Comparison of ENCODE assay signal across 27 cellular contexts in the genomic region with DNA sequence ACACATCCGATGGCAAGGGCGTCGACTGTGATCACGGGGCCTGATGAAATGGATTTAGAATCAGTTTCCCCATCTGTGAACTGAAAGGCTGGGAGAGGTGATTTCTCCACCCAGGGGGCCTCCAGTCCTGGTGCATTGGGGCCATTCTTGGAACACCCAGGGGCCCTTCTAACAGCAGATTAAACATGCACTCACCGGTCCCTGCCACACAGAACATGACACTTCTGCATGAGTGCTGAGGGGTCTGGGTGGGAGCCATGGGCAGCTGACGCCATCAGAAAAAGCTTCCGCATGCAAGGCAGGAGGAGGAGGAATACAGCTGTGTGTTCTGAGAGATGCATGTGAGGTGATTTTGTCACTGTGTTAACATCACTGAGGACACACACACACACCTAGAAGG.
"Had no signal": no experiment of that assay in that cellular context is flagged by ENCODE, and none has a peak within 500 bp of the region (broad histone marks: within the 10 kb centered on the region; RNA-seq: fewer than 3 reads in every experiment).

No MANE protein-coding gene starts in this region.

- H3K4me1 ChIP-seq: ascending aorta had no signal

- H3K36me3 ChIP-seq: ascending aorta, Peyer's patch had no signal

- H3K9ac ChIP-seq: KMS-11 had no signal

- ATAC-seq: activated CD8-positive, alpha-beta T cell treated with anti-CD3 and anti-CD28 coated beads, Interleukin-2, amount 10 ng/mL, durations not matched to agents 7 days and 5 days; activated naive CD4-positive, alpha-beta T cell treated with anti-CD3 and anti-CD28 coated beads, Interleukin-2, amount 50 U/mL, for 72 hours; activated naive CD8-positive, alpha-beta T cell treated with anti-CD3 and anti-CD28 coated beads, Interleukin-2, amount 50 U/mL, for 24 hours; body of pancreas; WTC11 had no signal

- H3K27ac Mint-ChIP-seq: activated CD8-positive, alpha-beta T cell treated with anti-CD3 and anti-CD28 coated beads, Interleukin-2, amount 10 ng/mL, durations not matched to agents 7 days and 5 days; activated naive CD4-positive, alpha-beta T cell treated with anti-CD3 and anti-CD28 coated beads, Interleukin-2, amount 50 U/mL, for 72 hours; activated naive CD8-positive, alpha-beta T cell treated with anti-CD3 and anti-CD28 coated beads, Interleukin-2, amount 50 U/mL, for 24 hours; T-helper 1 cell treated with Interleukin-12 subunit alpha and Interleukin-12 subunit beta and Interleukin-4 antibody, amounts not matched to agents 30 μg/mL and 1 μg/mL, for 36 hours; WTC11 had no signal

- H3K9me3 Mint-ChIP-seq: activated naive CD4-positive, alpha-beta T cell treated with anti-CD3 and anti-CD28 coated beads, Interleukin-2, amount 50 U/mL, for 72 hours; activated naive CD8-positive, alpha-beta T cell treated with anti-CD3 and anti-CD28 coated beads, Interleukin-2, amount 50 U/mL, for 24 hours; T-helper 1 cell treated with Interleukin-12 subunit alpha and Interleukin-12 subunit beta and Interleukin-4 antibody, amounts not matched to agents 30 μg/mL and 1 μg/mL, for 36 hours had no signal

- H3K27me3 ChIP-seq: ascending aorta, body of pancreas, Peyer's patch had no signal

- H3K9me3 ChIP-seq: ascending aorta, body of pancreas, Peyer's patch had no signal

- H3K27ac ChIP-seq: ascending aorta, KMS-11, Peyer's patch had no signal

- H3K4me3 ChIP-seq: ascending aorta, body of pancreas, Peyer's patch had no signal

- H3K4me2 ChIP-seq: KMS-11 had no signal

- H3K4me1 Mint-ChIP-seq: activated naive CD8-positive, alpha-beta T cell treated with anti-CD3 and anti-CD28 coated beads, Interleukin-2, amount 50 U/mL, for 24 hours had no signal

- DNase-seq: activated CD4-positive, alpha-beta T cell treated with anti-CD3 and anti-CD28 coated beads for 48 hours; activated CD4-positive, alpha-beta T cell treated with anti-CD3 and anti-CD28 coated beads, Interleukin-2, amount 50 U/mL, for 4 hours; activated CD4-positive, CD25-positive, alpha-beta regulatory T cell treated with anti-CD3 and anti-CD28 coated beads, Interleukin-2, amount 50 U/mL, for 72 hours; activated CD8-positive, alpha-beta memory T cell treated with anti-CD3 and anti-CD28 coated beads, Interleukin-2, amount 50 U/mL, for 48 hours; activated CD8-positive, alpha-beta T cell treated with anti-CD3 and anti-CD28 coated beads, Interleukin-2, amount 10 ng/mL, durations not matched to agents 7 days and 5 days; activated naive CD8-positive, alpha-beta T cell treated with anti-CD3 and anti-CD28 coated beads, Interleukin-2, amount 50 U/mL, for 24 hours; activated T-cell treated with anti-CD3 and anti-CD28 coated beads, Interleukin-2, amount 50 U/mL, for 1 hour; amniotic stem cell; body of pancreas; central memory CD4-positive, alpha-beta T cell; NCI-H1092; NCI-H1417 treated with DMSO at 0.1 percent for 48 hours; NCI-H1694; NCI-H2029; NCI-H2107; NCI-H2171 treated with DMSO at 0.1 percent for 48 hours; NCI-H226; NCI-H526; NCI-H82; Peyer's patch; SHP77; T-helper 9 cell had no signal

- H3K36me3 Mint-ChIP-seq: activated naive CD4-positive, alpha-beta T cell treated with anti-CD3 and anti-CD28 coated beads, Interleukin-2, amount 50 U/mL, for 72 hours; WTC11 had no signal

- H3K4me3 Mint-ChIP-seq: activated CD8-positive, alpha-beta T cell treated with anti-CD3 and anti-CD28 coated beads, Interleukin-2, amount 10 ng/mL, durations not matched to agents 7 days and 5 days; activated naive CD8-positive, alpha-beta T cell treated with anti-CD3 and anti-CD28 coated beads, Interleukin-2, amount 50 U/mL, for 24 hours; T-helper 1 cell treated with Interleukin-12 subunit alpha and Interleukin-12 subunit beta and Interleukin-4 antibody, amounts not matched to agents 30 μg/mL and 1 μg/mL, for 36 hours; WTC11 had no signal
